ENCODE assay signal across 20 cellular contexts in the genomic region with DNA sequence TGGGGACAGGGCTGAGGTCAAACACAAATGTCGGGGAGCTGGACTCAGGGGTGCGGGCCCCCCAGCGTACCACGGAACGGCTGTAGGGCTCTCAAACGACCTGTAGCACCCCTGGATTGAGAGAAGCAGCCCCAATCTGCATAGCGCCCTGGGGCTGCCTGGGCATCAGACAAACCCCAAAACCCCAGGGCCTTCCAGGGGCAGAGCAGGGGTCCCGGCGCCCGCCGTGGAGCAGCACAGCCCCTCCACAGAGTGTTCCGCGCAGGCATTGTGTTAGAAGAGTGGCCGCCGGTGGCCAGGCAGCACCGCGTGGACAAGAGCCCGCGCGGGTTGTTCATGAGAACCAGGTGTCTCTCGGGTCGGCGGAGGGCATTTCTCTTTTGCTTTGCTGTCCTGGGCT.
A peak's percentile ranks its signal among the peaks of the same experiment; 100 is the strongest.
DNase-seq lines count a peak whose midpoint lies in the region; ATAC-seq and TF ChIP-seq lines count a peak whose summit lies in the region.
"Had no signal": no experiment of that assay in that cellular context is flagged by ENCODE, and none has a peak within 500 bp of the region (broad histone marks: within the 10 kb centered on the region; RNA-seq: fewer than 3 reads in every experiment).

No MANE protein-coding gene starts in this region.

- TF ChIP-seq CTCF in ascending aorta (IDR thresholded peaks at IDR 0.05): no peak
- TF ChIP-seq CTCF in nephron progenitor cell (IDR thresholded peaks at IDR 0.05): no peak

- no peaks in the 10 kb centered on the region for H3K9me3 Mint-ChIP-seq in nephron progenitor cell
- H3K9me3 Mint-ChIP-seq: CD4-positive, CD25-positive, alpha-beta regulatory T cell; CD8-positive, alpha-beta T cell had no signal

- H3K27me3 ChIP-seq in BLaER1 (peaks cover 99% of the 10 kb centered on the region), ascending aorta (no peaks in the 10 kb centered on the region)

- no peaks in the 10 kb centered on the region for H3K36me3 Mint-ChIP-seq in nephron progenitor cell (ENCODE audit: low read depth)
- H3K36me3 Mint-ChIP-seq: CD4-positive, CD25-positive, alpha-beta regulatory T cell; CD8-positive, alpha-beta T cell had no signal

- H4K20me1 ChIP-seq in BLaER1: peaks cover 97% of the 10 kb centered on the region

- H3K9me3 ChIP-seq in BLaER1 (no peaks in the 10 kb centered on the region), ascending aorta (no peaks in the 10 kb centered on the region)
- H3K9me3 ChIP-seq: A549, BE2C, Caco-2 had no signal

- intact Hi-C loops in ascending aorta (cut with DNase I): loop anchor here (5.0 kb wide), 1 partner anchor 193 kb away; no protein-coding TSS in a partner anchor

- no peak overlapping the region for H3K9ac ChIP-seq in BLaER1
- H3K9ac ChIP-seq: GM23248 had no signal

- peaks cover 92% of the 10 kb centered on the region for H3K27me3 Mint-ChIP-seq in nephron progenitor cell (ENCODE audit: low read depth, poor library complexity)

- no peak overlapping the region for H3K4me3 ChIP-seq in BLaER1
- H3K4me3 ChIP-seq in ascending aorta: no peak overlapping the region
- H3K4me3 ChIP-seq: A549, GM23248 had no signal

- no peak for ATAC-seq in GM19397 (IDR thresholded peaks at IDR 0.05; ENCODE audit: unreplicated experiment)
- ATAC-seq: A549; CD8-positive, alpha-beta T cell had no signal

- H3K36me3 ChIP-seq in BLaER1: no peaks in the 10 kb centered on the region
- H3K36me3 ChIP-seq in ascending aorta: peaks cover 2 to 3% of the 10 kb centered on the region in 2 donors
- H3K36me3 ChIP-seq: BE2C had no signal

- no peak overlapping the region for H3K27ac ChIP-seq in BLaER1
- H3K27ac ChIP-seq in ascending aorta: peak overlapping the region; percentile 63
- H3K27ac ChIP-seq: A549, C4-2B, GM23248 had no signal

- H3K4me1 Mint-ChIP-seq in nephron progenitor cell: peaks cover 58% of the 10 kb centered on the region

- DNase-seq in ascending aorta (ENCODE audit: low spot score in 2 of 2) (no peak), nephron progenitor cell (no peak), NCI-H510A treated with DMSO at 0.1 percent for 48 hours (lab: John Stamatoyannopoulos, UW) (no peak)
- no peak for DNase-seq in stimulated activated CD4-positive, alpha-beta T cell treated with anti-CD3 and anti-CD28 coated beads, Interleukin-2, amount 100 ng/mL, for 48 hours
- DNase-seq: 8988T; ACHN; AML-193; BE2C; Caco-2; CD4-positive, CD25-positive, alpha-beta regulatory T cell; CD8-positive, alpha-beta T cell; DMS153; DND-41; GM23248; H7; HCEC 1CT had no signal

- peaks cover 61% of the 10 kb centered on the region for H3K4me1 ChIP-seq in BLaER1
- H3K4me1 ChIP-seq in ascending aorta: peaks cover 8 to 41% of the 10 kb centered on the region in 2 donors
- H3K4me1 ChIP-seq: A549, BE2C had no signal

- H3K4me2 ChIP-seq in BLaER1: peak overlapping the region; percentile 84
- H3K4me2 ChIP-seq: A549 had no signal

- H3K27ac Mint-ChIP-seq in nephron progenitor cell: no peak overlapping the region
- H3K27ac Mint-ChIP-seq: CD8-positive, alpha-beta T cell had no signal

- peak overlapping the region; percentile 41 for H3K4me3 Mint-ChIP-seq in nephron progenitor cell
- H3K4me3 Mint-ChIP-seq: CD4-positive, CD25-positive, alpha-beta regulatory T cell; CD8-positive, alpha-beta T cell had no signal
